Comparison of ENCODE assay signal across 15 cellular contexts in the genomic region with DNA sequence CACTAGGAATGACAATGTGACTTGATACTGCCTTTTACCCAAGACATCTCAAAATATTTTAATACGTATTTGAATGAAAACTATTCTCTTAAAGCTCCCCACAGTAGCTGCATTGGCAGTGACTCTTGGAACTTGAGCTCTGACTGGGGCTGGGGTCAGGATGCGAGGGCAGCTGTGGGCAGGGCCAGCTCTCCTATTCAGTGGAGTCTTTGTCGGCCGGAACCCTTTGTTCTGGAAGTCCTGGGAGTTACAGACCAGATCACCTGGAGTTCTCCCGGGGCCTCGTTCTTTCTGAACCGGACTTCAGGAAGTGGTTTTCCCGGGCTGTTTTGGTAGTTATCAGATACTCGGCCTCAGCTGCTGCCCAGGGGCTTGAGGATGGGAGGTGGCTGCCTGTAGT.
"Had no signal": no experiment of that assay in that cellular context is flagged by ENCODE, and none has a peak within 500 bp of the region (broad histone marks: within the 10 kb centered on the region; RNA-seq: fewer than 3 reads in every experiment).

No MANE protein-coding gene starts in this region.

- ATAC-seq: activated CD8-positive, alpha-beta memory T cell treated with anti-CD3 and anti-CD28 coated beads, Interleukin-2, amount 10 ng/mL, durations not matched to agents 7 days and 5 days; left ventricle myocardium superior; stimulated activated effector memory CD8-positive, alpha-beta T cell treated with anti-CD3 and anti-CD28 coated beads, Interleukin-12 subunit alpha, Interleukin-12 subunit beta, amount 100 ng/mL, for 72 hours had no signal

- H3K27me3 Mint-ChIP-seq: activated CD8-positive, alpha-beta memory T cell treated with anti-CD3 and anti-CD28 coated beads, Interleukin-2, amount 10 ng/mL, durations not matched to agents 7 days and 5 days; activated naive CD4-positive, alpha-beta T cell treated with anti-CD3 and anti-CD28 coated beads, Interleukin-2, amount 50 U/mL, for 24 hours; activated T-cell treated with anti-CD3 and anti-CD28 coated beads, Interleukin-2, amount 50 U/mL, for 24 hours; memory B cell; natural killer cell treated with Interleukin-12 subunit alpha and Interleukin-12 subunit beta and Interleukin-15 and Interleukin-18, amount 100 ng/mL, for 72 hours had no signal

- H3K36me3 Mint-ChIP-seq: activated CD8-positive, alpha-beta memory T cell treated with anti-CD3 and anti-CD28 coated beads, Interleukin-2, amount 10 ng/mL, durations not matched to agents 7 days and 5 days; activated naive CD4-positive, alpha-beta T cell treated with anti-CD3 and anti-CD28 coated beads, Interleukin-2, amount 50 U/mL, for 24 hours; memory B cell; natural killer cell treated with Interleukin-12 subunit alpha and Interleukin-12 subunit beta and Interleukin-15 and Interleukin-18, amount 100 ng/mL, for 72 hours; stimulated activated effector memory CD8-positive, alpha-beta T cell treated with anti-CD3 and anti-CD28 coated beads, Interleukin-12 subunit alpha, Interleukin-12 subunit beta, amount 100 ng/mL, for 72 hours had no signal

- H3K27me3 ChIP-seq: adrenal gland, cardiac muscle cell, esophagus muscularis mucosa, ovary had no signal

- H3K36me3 ChIP-seq: adrenal gland, cardiac muscle cell, ovary had no signal

- H3K4me3 ChIP-seq: adrenal gland, cardiac muscle cell, esophagus muscularis mucosa, ovary had no signal

- H3K27ac ChIP-seq: adrenal gland, cardiac muscle cell, ovary had no signal

- H3K27ac Mint-ChIP-seq: activated CD8-positive, alpha-beta memory T cell treated with anti-CD3 and anti-CD28 coated beads, Interleukin-2, amount 10 ng/mL, durations not matched to agents 7 days and 5 days; activated naive CD4-positive, alpha-beta T cell treated with anti-CD3 and anti-CD28 coated beads, Interleukin-2, amount 50 U/mL, for 24 hours; activated T-cell treated with anti-CD3 and anti-CD28 coated beads, Interleukin-2, amount 50 U/mL, for 24 hours; memory B cell; natural killer cell treated with Interleukin-12 subunit alpha and Interleukin-12 subunit beta and Interleukin-15 and Interleukin-18, amount 100 ng/mL, for 72 hours; stimulated activated effector memory CD8-positive, alpha-beta T cell treated with anti-CD3 and anti-CD28 coated beads, Interleukin-12 subunit alpha, Interleukin-12 subunit beta, amount 100 ng/mL, for 72 hours had no signal

- H3K9me3 Mint-ChIP-seq: activated naive CD4-positive, alpha-beta T cell treated with anti-CD3 and anti-CD28 coated beads, Interleukin-2, amount 50 U/mL, for 24 hours; activated T-cell treated with anti-CD3 and anti-CD28 coated beads, Interleukin-2, amount 50 U/mL, for 24 hours; memory B cell; natural killer cell treated with Interleukin-12 subunit alpha and Interleukin-12 subunit beta and Interleukin-15 and Interleukin-18, amount 100 ng/mL, for 72 hours; stimulated activated effector memory CD8-positive, alpha-beta T cell treated with anti-CD3 and anti-CD28 coated beads, Interleukin-12 subunit alpha, Interleukin-12 subunit beta, amount 100 ng/mL, for 72 hours had no signal

- H3K4me3 Mint-ChIP-seq: activated CD8-positive, alpha-beta memory T cell treated with anti-CD3 and anti-CD28 coated beads, Interleukin-2, amount 10 ng/mL, durations not matched to agents 7 days and 5 days; activated naive CD4-positive, alpha-beta T cell treated with anti-CD3 and anti-CD28 coated beads, Interleukin-2, amount 50 U/mL, for 24 hours; activated T-cell treated with anti-CD3 and anti-CD28 coated beads, Interleukin-2, amount 50 U/mL, for 24 hours; memory B cell; natural killer cell treated with Interleukin-12 subunit alpha and Interleukin-12 subunit beta and Interleukin-15 and Interleukin-18, amount 100 ng/mL, for 72 hours; stimulated activated effector memory CD8-positive, alpha-beta T cell treated with anti-CD3 and anti-CD28 coated beads, Interleukin-12 subunit alpha, Interleukin-12 subunit beta, amount 100 ng/mL, for 72 hours had no signal

- H3K9me3 ChIP-seq: adrenal gland, esophagus muscularis mucosa, ovary had no signal

- H3K4me1 Mint-ChIP-seq: activated CD8-positive, alpha-beta memory T cell treated with anti-CD3 and anti-CD28 coated beads, Interleukin-2, amount 10 ng/mL, durations not matched to agents 7 days and 5 days; activated naive CD4-positive, alpha-beta T cell treated with anti-CD3 and anti-CD28 coated beads, Interleukin-2, amount 50 U/mL, for 24 hours had no signal

- DNase-seq: activated CD4-positive, alpha-beta T cell treated with anti-CD3 and anti-CD28 coated beads, Interleukin-2, amount 50 U/mL, for 48 hours; activated CD4-positive, CD25-positive, alpha-beta regulatory T cell treated with anti-CD3 and anti-CD28 coated beads, Interleukin-2, amount 50 U/mL, for 72 hours; activated CD8-positive, alpha-beta memory T cell treated with anti-CD3 and anti-CD28 coated beads, Interleukin-2, amount 10 ng/mL, durations not matched to agents 7 days and 5 days; activated effector memory CD4-positive, alpha-beta T cell treated with anti-CD3 and anti-CD28 coated beads, Interleukin-2, amount 50 U/mL, for 16 hours; activated T-cell treated with anti-CD3 and anti-CD28 coated beads, Interleukin-2, amount 50 U/mL, for 24 hours; adrenal gland; left ventricle myocardium superior; ovary; T1000 had no signal
